ENCODE assay signal across 26 cellular contexts in the genomic region with DNA sequence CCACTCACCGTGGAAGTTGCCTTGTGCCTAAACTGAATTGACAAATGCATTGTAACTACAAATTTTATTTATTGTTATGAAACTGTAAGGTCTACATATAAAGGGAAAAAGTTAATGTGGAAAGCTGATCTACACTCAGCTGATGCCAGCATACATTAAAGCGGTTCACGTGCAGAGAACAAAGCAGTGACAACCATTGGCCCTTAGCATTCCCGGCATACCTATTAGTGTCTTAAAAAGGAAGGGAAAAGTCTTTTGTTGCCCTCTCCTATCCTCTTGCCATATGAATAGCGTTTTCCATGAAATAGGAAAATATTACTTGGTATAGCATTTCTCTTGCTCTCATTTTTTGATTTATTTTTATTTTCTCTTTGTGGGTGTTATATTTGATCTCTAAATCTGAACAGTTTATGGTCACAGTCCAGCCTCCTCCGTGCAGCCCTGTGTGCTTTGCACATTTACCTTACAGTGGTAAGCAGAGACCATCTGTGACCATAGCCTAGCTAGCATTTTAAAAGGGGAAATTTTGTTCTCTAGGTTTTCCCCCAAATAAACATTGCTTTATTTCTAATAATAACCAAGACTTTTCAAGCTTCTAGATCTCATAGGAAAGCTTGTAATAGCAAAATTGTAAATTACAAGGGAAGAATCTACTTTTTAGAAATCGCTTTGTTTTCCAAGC.
A peak's percentile ranks its signal among the peaks of the same experiment; 100 is the strongest.
DNase-seq lines count a peak whose midpoint lies in the region; ATAC-seq, FAIRE-seq and TF ChIP-seq lines count a peak whose summit lies in the region.
"Had no signal": no experiment of that assay in that cellular context is flagged by ENCODE, and none has a peak within 500 bp of the region (broad histone marks: within the 10 kb centered on the region; RNA-seq: fewer than 3 reads in every experiment).

No MANE protein-coding gene starts in this region.

- no peaks in the 10 kb centered on the region for H3K9me3 Mint-ChIP-seq in memory B cell
- H3K9me3 Mint-ChIP-seq: central memory CD8-positive, alpha-beta T cell; dendritic cell treated with granulocyte-macrophage colony-stimulating factor and Interleukin-4, amounts not matched to agents 40 ng/mL and 50 ng/mL, for 4 days had no signal

- H3K9me3 ChIP-seq in cardiac muscle cell (ENCODE audit: low read depth) = no peaks in the 10 kb centered on the region
- no peaks in the 10 kb centered on the region for H3K9me3 ChIP-seq in WERI-Rb-1 (ENCODE audit: severe bottlenecking)
- H3K9me3 ChIP-seq: gastrocnemius medialis, uterus had no signal

- peaks cover 51% of the 10 kb centered on the region for H3K4me1 Mint-ChIP-seq in memory B cell
- H3K4me1 Mint-ChIP-seq: central memory CD8-positive, alpha-beta T cell; stimulated activated naive CD8-positive, alpha-beta T cell treated with anti-CD3 and anti-CD28 coated beads, Interleukin-15, amount 100 ng/mL, for 72 hours had no signal

- peak overlapping the region; percentile 89 for H3K27ac Mint-ChIP-seq in memory B cell
- H3K27ac Mint-ChIP-seq: activated CD4-positive, alpha-beta T cell treated with anti-CD3 and anti-CD28 coated beads for 36 hours; activated CD8-positive, alpha-beta T cell treated with anti-CD3 and anti-CD28 coated beads, Interleukin-2, amount 10 ng/mL, durations not matched to agents 7 days and 5 days; dendritic cell treated with granulocyte-macrophage colony-stimulating factor and Interleukin-4, amounts not matched to agents 40 ng/mL and 50 ng/mL, for 4 days; stimulated activated naive CD8-positive, alpha-beta T cell treated with anti-CD3 and anti-CD28 coated beads, Interleukin-15, amount 100 ng/mL, for 72 hours had no signal

- H3K4me3 ChIP-seq in cardiac muscle cell = no peak overlapping the region
- H3K4me3 ChIP-seq in WERI-Rb-1 (ENCODE audit: low read depth, low read length) = no peak overlapping the region
- H3K4me3 ChIP-seq: gastrocnemius medialis, hepatocyte, uterus had no signal

- peak overlapping the region; percentile 84 for H3K27ac ChIP-seq in cardiac muscle cell
- H3K27ac ChIP-seq in WERI-Rb-1 = peak overlapping the region; percentile 91
- H3K27ac ChIP-seq: gastrocnemius medialis, hepatocyte, RWPE1, uterus had no signal

- H3K4me3 Mint-ChIP-seq in memory B cell = peak overlapping the region; percentile 60
- H3K4me3 Mint-ChIP-seq: activated CD4-positive, alpha-beta T cell treated with anti-CD3 and anti-CD28 coated beads for 36 hours; activated CD8-positive, alpha-beta T cell treated with anti-CD3 and anti-CD28 coated beads, Interleukin-2, amount 10 ng/mL, durations not matched to agents 7 days and 5 days; central memory CD8-positive, alpha-beta T cell; dendritic cell treated with granulocyte-macrophage colony-stimulating factor and Interleukin-4, amounts not matched to agents 40 ng/mL and 50 ng/mL, for 4 days; stimulated activated naive CD8-positive, alpha-beta T cell treated with anti-CD3 and anti-CD28 coated beads, Interleukin-15, amount 100 ng/mL, for 72 hours had no signal

- DNase-seq in cardiac muscle cell (ENCODE audit: low read depth in 1 of 2, low spot score in 1 of 2) (peak in 1 of 2 donors; percentile 51), left cardiac atrium (no peak), WERI-Rb-1 (no peak), memory B cell (ENCODE audit: low spot score in 2 of 2) (no peak), NCI-H1048 (lab: John Stamatoyannopoulos, UW) (no peak), H54 (ENCODE audit: insufficient read length, low spot score) (no peak), NCI-H1417 (lab: John Stamatoyannopoulos, UW) (no peak)
- DNase-seq: activated CD4-positive, alpha-beta T cell treated with anti-CD3 and anti-CD28 coated beads for 36 hours; activated CD8-positive, alpha-beta T cell treated with anti-CD3 and anti-CD28 coated beads, Interleukin-2, amount 10 ng/mL, durations not matched to agents 7 days and 5 days; activated effector memory CD4-positive, alpha-beta T cell treated with Interleukin-2 at 50 U/mL for 16 hours; AML-193; DMS153; gastrocnemius medialis; Kasumi-1; left colon; NCI-H1930; NCI-H526; stimulated activated naive CD8-positive, alpha-beta T cell treated with anti-CD3 and anti-CD28 coated beads, Interleukin-15, amount 100 ng/mL, for 72 hours; uterus had no signal

- peaks cover 20% of the 10 kb centered on the region for H3K4me1 ChIP-seq in cardiac muscle cell (ENCODE audit: low read depth)
- H3K4me1 ChIP-seq: uterus had no signal

- intact Hi-C loops in left cardiac atrium (cut with DNase I) = no loop called here

- peaks cover 11% of the 10 kb centered on the region for H3K36me3 Mint-ChIP-seq in memory B cell

- no peaks in the 10 kb centered on the region for H3K27me3 Mint-ChIP-seq in memory B cell
- H3K27me3 Mint-ChIP-seq: activated CD4-positive, alpha-beta T cell treated with anti-CD3 and anti-CD28 coated beads for 36 hours; central memory CD8-positive, alpha-beta T cell; dendritic cell treated with granulocyte-macrophage colony-stimulating factor and Interleukin-4, amounts not matched to agents 40 ng/mL and 50 ng/mL, for 4 days; stimulated activated naive CD8-positive, alpha-beta T cell treated with anti-CD3 and anti-CD28 coated beads, Interleukin-15, amount 100 ng/mL, for 72 hours had no signal

- H3K36me3 ChIP-seq in cardiac muscle cell = peaks cover 9% of the 10 kb centered on the region
- H3K36me3 ChIP-seq in WERI-Rb-1 = peaks cover 70% of the 10 kb centered on the region
- H3K36me3 ChIP-seq: uterus had no signal

- TF ChIP-seq POLR2A in H54 (IDR thresholded peaks at IDR 0.05; ENCODE audit: low read depth, low read length) = no peak

- no peak for TF ChIP-seq CTCF in cardiac muscle cell (IDR thresholded peaks at IDR 0.05; ENCODE audit: low read depth, low read length)
- TF ChIP-seq CTCF in WERI-Rb-1 (IDR thresholded peaks at IDR 0.05; ENCODE audit: low read depth, low read length) = no peak

- no peak for FAIRE-seq in H54 (lab: Jason Lieb, UNC)
- FAIRE-seq: A204.1, G401.6 had no signal

- no peaks in the 10 kb centered on the region for H3K27me3 ChIP-seq in cardiac muscle cell
- no peaks in the 10 kb centered on the region for H3K27me3 ChIP-seq in WERI-Rb-1 (ENCODE audit: insufficient read depth, low read depth, severe bottlenecking)
- H3K27me3 ChIP-seq: gastrocnemius medialis, hepatocyte, uterus had no signal

- ATAC-seq in left cardiac atrium = no peak
- peak; percentile 54 for ATAC-seq in memory B cell (ENCODE audit: low read depth)
- ATAC-seq in HG03565 (IDR thresholded peaks at IDR 0.05; ENCODE audit: unreplicated experiment) = no peak
- ATAC-seq: activated CD4-positive, alpha-beta T cell treated with anti-CD3 and anti-CD28 coated beads for 36 hours; activated CD8-positive, alpha-beta T cell treated with anti-CD3 and anti-CD28 coated beads, Interleukin-2, amount 10 ng/mL, durations not matched to agents 7 days and 5 days; gastrocnemius medialis; left colon; stimulated activated naive CD8-positive, alpha-beta T cell treated with anti-CD3 and anti-CD28 coated beads, Interleukin-15, amount 100 ng/mL, for 72 hours had no signal
